Comparison of ENCODE assay signal across 1 cellular context in the genomic region with DNA sequence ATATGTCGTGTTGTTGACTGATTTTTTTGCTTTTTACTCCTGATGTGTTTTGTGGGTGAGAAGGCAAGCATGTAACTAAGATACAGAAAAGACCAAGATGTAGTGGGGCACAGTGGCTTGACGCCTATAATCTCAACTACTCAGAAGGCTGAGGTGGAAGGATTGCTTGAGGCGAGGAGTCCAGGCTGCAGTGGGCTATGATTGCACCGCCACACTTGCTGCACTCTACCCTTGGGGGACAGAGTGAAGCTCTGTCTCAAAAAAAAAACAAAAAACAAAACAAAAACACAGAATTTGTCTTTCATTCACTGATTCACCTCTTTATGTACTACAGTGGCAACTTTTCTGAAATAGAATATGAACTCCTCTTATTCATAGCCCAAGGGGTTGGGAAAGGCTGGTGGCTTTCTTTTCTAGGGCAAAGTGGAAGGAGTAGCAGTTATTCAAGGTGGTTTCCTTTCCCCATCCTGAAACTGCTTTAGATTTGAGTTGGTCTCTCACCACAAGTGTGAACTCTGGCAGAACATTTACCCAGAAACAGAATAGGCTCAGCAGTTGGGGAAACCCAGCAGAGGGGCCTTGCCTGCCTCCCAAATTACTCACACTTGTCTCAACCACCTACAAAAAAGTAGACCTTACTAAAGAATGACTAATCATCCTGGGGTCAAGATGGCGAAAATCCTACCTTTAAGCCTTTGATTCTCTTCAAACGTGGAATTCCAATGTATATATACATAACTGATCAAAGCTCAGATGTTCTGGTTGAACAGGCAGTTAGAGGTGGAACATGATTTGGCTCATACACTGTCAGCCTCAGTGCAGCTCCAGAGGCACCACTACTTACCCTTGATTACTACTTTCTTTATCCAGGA.
TF ChIP-seq lines count a peak whose summit lies in the region.

No MANE protein-coding gene starts in this region.

TF ChIP-seq in HepG2, 621 proteins besides CTCF, POLR2A, EP300 and RAD21 (continued from another document and continues in another):
- TF ChIP-seq, protein P1, sequence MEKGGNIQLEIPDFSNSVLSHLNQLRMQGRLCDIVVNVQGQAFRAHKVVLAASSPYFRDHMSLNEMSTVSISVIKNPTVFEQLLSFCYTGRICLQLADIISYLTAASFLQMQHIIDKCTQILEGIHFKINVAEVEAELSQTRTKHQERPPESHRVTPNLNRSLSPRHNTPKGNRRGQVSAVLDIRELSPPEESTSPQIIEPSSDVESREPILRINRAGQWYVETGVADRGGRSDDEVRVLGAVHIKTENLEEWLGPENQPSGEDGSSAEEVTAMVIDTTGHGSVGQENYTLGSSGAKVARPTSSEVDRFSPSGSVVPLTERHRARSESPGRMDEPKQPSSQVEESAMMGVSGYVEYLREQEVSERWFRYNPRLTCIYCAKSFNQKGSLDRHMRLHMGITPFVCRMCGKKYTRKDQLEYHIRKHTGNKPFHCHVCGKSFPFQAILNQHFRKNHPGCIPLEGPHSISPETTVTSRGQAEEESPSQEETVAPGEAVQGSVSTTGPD (CRISPR knock-in tag; IDR thresholded peaks at IDR 0.05), result peak; percentile 53; the same call in 1 of the 2 replicates
- TF ChIP-seq HOXD1 (CRISPR knock-in tag; IDR thresholded peaks at IDR 0.05) (0 out of 2 replicates have a peak, but pooled peaks have one; percentile 46), CEBPG (CRISPR knock-in tag; IDR thresholded peaks at IDR 0.05) (0 out of 2 replicates have a peak, but pooled peaks have one; percentile 6), GATAD2A (CRISPR knock-in tag; IDR thresholded peaks at IDR 0.05) (0 out of 2 replicates have a peak, but pooled peaks have one; percentile 15), ZNF317 (CRISPR knock-in tag; IDR thresholded peaks at IDR 0.05) (peak; percentile 75; the same call in 1 of the 2 replicates), GABPA (IDR thresholded peaks at IDR 0.05; ENCODE audit: low read depth, low read length) (no peak), GABPA (CRISPR knock-in tag; IDR thresholded peaks at IDR 0.05; ENCODE audit: low read depth) (peak; percentile 29; the same call in 1 of the 2 replicates), ZNF282 (IDR thresholded peaks at IDR 0.05; ENCODE audit: partially characterized antibody) (no peak), ASH2L (IDR thresholded peaks at IDR 0.05; ENCODE audit: insufficient read length, low read depth, low read length) (peak; percentile 30), SALL2 (CRISPR knock-in tag; IDR thresholded peaks at IDR 0.05) (no peak), TGIF2 (CRISPR knock-in tag; IDR thresholded peaks at IDR 0.05) (no peak), HNF4A (CRISPR knock-in tag; IDR thresholded peaks at IDR 0.05) (peak; percentile 27; the same call in 1 of the 2 replicates), FOXJ3 (CRISPR knock-in tag; IDR thresholded peaks at IDR 0.05; ENCODE audit: borderline replicate concordance) (peak; percentile 30; the same call in 1 of the 2 replicates), TCF7 (IDR thresholded peaks at IDR 0.05; ENCODE audit: low read depth) (peak; percentile 91), NR2F6 (IDR thresholded peaks at IDR 0.05) (peak; percentile 81), NR2F6 (CRISPR knock-in tag; IDR thresholded peaks at IDR 0.05) (peak; percentile 77), PRMT3 (CRISPR knock-in tag; IDR thresholded peaks at IDR 0.05; ENCODE audit: borderline replicate concordance, low read depth) (no peak), MED1 (CRISPR knock-in tag; IDR thresholded peaks at IDR 0.05) (peak; percentile 71), ZNF816 (CRISPR knock-in tag; IDR thresholded peaks at IDR 0.05; ENCODE audit: borderline replicate concordance) (peak; percentile 53; the same call in 1 of the 2 replicates), FOXA3 (CRISPR knock-in tag; IDR thresholded peaks at IDR 0.05) (peak; percentile 80), ZMYM4 (CRISPR knock-in tag; IDR thresholded peaks at IDR 0.05) (peak; percentile 46; the same call in 1 of the 2 replicates), NCOR1 (IDR thresholded peaks at IDR 0.05; ENCODE audit: borderline replicate concordance, low read length) (peak; percentile 19; the same call in 1 of the 2 replicates), ZNF614 (CRISPR knock-in tag; IDR thresholded peaks at IDR 0.05; ENCODE audit: borderline replicate concordance) (no peak), HMG20A (CRISPR knock-in tag; IDR thresholded peaks at IDR 0.05; ENCODE audit: borderline replicate concordance) (peak; percentile 71; the same call in 1 of the 2 replicates)
- TF ChIP-seq, protein P2, sequence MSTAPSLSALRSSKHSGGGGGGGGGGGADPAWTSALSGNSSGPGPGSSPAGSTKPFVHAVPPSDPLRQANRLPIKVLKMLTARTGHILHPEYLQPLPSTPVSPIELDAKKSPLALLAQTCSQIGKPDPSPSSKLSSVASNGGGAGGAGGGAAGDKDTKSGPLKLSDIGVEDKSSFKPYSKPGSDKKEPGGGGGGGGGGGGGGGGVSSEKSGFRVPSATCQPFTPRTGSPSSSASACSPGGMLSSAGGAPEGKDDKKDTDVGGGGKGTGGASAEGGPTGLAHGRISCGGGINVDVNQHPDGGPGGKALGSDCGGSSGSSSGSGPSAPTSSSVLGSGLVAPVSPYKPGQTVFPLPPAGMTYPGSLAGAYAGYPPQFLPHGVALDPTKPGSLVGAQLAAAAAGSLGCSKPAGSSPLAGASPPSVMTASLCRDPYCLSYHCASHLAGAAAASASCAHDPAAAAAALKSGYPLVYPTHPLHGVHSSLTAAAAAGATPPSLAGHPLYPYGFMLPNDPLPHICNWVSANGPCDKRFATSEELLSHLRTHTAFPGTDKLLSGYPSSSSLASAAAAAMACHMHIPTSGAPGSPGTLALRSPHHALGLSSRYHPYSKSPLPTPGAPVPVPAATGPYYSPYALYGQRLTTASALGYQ (CRISPR knock-in tag; IDR thresholded peaks at IDR 0.05), result peak; percentile 64; the same call in 1 of the 2 replicates
- TF ChIP-seq, protein P3, sequence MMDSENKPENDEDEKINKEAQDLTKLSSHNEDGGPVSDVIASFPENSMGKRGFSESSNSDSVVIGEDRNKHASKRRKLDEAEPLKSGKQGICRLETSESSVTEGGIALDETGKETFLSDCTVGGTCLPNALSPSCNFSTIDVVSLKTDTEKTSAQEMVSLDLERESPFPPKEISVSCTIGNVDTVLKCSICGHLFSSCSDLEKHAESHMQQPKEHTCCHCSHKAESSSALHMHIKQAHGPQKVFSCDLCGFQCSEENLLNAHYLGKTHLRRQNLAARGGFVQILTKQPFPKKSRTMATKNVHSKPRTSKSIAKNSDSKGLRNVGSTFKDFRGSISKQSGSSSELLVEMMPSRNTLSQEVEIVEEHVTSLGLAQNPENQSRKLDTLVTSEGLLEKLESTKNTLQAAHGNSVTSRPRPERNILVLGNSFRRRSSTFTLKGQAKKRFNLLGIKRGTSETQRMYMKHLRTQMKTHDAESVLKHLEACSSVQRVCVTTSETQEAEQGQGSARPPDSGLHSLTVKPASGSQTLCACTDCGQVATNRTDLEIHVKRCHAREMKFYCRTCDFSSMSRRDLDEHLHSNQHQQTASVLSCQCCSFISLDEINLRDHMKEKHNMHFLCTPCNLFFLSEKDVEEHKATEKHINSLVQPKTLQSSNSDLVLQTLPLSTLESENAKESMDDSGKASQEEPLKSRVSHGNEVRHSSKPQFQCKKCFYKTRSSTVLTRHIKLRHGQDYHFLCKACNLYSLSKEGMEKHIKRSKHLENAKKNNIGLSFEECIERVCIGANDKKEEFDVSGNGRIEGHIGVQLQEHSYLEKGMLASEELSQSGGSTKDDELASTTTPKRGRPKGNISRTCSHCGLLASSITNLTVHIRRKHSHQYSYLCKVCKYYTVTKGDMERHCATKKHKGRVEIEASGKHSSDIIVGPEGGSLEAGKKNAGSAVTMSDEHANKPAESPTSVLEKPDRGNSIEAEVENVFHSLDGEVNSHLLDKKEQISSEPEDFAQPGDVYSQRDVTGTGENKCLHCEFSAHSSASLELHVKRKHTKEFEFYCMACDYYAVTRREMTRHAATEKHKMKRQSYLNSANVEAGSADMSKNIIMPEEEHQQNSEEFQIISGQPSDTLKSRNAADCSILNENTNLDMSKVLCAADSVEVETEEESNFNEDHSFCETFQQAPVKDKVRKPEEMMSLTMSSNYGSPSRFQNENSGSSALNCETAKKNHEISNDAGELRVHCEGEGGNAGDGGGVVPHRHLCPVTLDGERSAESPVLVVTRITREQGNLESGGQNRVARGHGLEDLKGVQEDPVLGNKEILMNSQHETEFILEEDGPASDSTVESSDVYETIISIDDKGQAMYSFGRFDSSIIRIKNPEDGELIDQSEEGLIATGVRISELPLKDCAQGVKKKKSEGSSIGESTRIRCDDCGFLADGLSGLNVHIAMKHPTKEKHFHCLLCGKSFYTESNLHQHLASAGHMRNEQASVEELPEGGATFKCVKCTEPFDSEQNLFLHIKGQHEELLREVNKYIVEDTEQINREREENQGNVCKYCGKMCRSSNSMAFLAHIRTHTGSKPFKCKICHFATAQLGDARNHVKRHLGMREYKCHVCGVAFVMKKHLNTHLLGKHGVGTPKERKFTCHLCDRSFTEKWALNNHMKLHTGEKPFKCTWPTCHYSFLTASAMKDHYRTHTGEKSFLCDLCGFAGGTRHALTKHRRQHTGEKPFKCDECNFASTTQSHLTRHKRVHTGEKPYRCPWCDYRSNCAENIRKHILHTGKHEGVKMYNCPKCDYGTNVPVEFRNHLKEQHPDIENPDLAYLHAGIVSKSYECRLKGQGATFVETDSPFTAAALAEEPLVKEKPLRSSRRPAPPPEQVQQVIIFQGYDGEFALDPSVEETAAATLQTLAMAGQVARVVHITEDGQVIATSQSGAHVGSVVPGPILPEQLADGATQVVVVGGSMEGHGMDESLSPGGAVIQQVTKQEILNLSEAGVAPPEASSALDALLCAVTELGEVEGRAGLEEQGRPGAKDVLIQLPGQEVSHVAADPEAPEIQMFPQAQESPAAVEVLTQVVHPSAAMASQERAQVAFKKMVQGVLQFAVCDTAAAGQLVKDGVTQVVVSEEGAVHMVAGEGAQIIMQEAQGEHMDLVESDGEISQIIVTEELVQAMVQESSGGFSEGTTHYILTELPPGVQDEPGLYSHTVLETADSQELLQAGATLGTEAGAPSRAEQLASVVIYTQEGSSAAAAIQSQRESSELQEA (CRISPR knock-in tag; IDR thresholded peaks at IDR 0.05; ENCODE audit: not compliant biosample characterization), result no peak
- TF ChIP-seq, protein P4, sequence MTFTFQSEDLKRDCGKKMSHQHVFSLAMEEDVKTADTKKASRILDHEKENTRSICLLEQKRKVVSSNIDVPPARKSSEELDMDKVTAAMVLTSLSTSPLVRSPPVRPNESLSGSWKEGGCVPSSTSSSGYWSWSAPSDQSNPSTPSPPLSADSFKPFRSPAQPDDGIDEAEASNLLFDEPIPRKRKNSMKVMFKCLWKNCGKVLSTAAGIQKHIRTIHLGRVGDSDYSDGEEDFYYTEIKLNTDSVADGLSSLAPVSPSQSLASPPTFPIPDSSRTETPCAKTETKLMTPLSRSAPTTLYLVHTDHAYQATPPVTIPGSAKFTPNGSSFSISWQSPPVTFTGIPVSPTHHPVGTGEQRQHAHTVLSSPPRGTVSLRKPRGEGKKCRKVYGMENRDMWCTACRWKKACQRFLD (CRISPR knock-in tag; IDR thresholded peaks at IDR 0.05; ENCODE audit: borderline replicate concordance), result no peak
- TF ChIP-seq, protein P5, sequence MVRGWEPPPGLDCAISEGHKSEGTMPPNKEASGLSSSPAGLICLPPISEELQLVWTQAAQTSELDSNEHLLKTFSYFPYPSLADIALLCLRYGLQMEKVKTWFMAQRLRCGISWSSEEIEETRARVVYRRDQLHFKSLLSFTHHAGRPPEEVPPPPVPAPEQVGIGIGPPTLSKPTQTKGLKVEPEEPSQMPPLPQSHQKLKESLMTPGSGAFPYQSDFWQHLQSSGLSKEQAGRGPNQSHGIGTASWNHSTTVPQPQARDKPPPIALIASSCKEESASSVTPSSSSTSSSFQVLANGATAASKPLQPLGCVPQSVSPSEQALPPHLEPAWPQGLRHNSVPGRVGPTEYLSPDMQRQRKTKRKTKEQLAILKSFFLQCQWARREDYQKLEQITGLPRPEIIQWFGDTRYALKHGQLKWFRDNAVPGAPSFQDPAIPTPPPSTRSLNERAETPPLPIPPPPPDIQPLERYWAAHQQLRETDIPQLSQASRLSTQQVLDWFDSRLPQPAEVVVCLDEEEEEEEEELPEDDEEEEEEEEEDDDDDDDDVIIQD (CRISPR knock-in tag; IDR thresholded peaks at IDR 0.05; ENCODE audit: low read depth), result peak; percentile 92; the same call in 1 of the 2 replicates
- TF ChIP-seq, protein P6, sequence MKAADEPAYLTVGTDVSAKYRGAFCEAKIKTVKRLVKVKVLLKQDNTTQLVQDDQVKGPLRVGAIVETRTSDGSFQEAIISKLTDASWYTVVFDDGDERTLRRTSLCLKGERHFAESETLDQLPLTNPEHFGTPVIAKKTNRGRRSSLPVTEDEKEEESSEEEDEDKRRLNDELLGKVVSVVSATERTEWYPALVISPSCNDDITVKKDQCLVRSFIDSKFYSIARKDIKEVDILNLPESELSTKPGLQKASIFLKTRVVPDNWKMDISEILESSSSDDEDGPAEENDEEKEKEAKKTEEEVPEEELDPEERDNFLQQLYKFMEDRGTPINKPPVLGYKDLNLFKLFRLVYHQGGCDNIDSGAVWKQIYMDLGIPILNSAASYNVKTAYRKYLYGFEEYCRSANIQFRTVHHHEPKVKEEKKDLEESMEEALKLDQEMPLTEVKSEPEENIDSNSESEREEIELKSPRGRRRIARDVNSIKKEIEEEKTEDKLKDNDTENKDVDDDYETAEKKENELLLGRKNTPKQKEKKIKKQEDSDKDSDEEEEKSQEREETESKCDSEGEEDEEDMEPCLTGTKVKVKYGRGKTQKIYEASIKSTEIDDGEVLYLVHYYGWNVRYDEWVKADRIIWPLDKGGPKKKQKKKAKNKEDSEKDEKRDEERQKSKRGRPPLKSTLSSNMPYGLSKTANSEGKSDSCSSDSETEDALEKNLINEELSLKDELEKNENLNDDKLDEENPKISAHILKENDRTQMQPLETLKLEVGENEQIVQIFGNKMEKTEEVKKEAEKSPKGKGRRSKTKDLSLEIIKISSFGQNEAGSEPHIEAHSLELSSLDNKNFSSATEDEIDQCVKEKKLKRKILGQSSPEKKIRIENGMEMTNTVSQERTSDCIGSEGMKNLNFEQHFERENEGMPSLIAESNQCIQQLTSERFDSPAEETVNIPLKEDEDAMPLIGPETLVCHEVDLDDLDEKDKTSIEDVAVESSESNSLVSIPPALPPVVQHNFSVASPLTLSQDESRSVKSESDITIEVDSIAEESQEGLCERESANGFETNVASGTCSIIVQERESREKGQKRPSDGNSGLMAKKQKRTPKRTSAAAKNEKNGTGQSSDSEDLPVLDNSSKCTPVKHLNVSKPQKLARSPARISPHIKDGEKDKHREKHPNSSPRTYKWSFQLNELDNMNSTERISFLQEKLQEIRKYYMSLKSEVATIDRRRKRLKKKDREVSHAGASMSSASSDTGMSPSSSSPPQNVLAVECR (CRISPR knock-in tag; IDR thresholded peaks at IDR 0.05; ENCODE audit: borderline replicate concordance), result no peak
- TF ChIP-seq, protein P7, sequence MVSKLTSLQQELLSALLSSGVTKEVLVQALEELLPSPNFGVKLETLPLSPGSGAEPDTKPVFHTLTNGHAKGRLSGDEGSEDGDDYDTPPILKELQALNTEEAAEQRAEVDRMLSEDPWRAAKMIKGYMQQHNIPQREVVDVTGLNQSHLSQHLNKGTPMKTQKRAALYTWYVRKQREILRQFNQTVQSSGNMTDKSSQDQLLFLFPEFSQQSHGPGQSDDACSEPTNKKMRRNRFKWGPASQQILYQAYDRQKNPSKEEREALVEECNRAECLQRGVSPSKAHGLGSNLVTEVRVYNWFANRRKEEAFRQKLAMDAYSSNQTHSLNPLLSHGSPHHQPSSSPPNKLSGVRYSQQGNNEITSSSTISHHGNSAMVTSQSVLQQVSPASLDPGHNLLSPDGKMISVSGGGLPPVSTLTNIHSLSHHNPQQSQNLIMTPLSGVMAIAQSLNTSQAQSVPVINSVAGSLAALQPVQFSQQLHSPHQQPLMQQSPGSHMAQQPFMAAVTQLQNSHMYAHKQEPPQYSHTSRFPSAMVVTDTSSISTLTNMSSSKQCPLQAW (CRISPR knock-in tag; IDR thresholded peaks at IDR 0.05), result peak; percentile 16; the same call in 1 of the 2 replicates
